In genomic region chr17:81666092-81666341, GRCh38 we compare ENCODE assay signal across 8 cellular contexts. TPM values are rescaled to one million over a fixed set of nuclear protein-coding genes. Genes with fewer than 3 reads are reported as not detected.
A peak's percentile ranks its signal among the peaks of the same experiment; 100 is the strongest.
DNase-seq lines count a peak whose midpoint lies in the region; ATAC-seq and TF ChIP-seq lines count a peak whose summit lies in the region.

No MANE protein-coding gene starts in this region.

- H3K36me3 ChIP-seq in BE2C, result peaks cover 34% of the 10 kb centered on the region
- H3K36me3 ChIP-seq in Peyer's patch, result peaks cover 0 to 26% (median 0%) of the 10 kb centered on the region in 3 donors

- peaks cover 38% of the 10 kb centered on the region for H3K36me3 Mint-ChIP-seq in effector memory CD8-positive, alpha-beta T cell (ENCODE audit: insufficient read depth)
- H3K36me3 Mint-ChIP-seq in naive B cell, result no peaks in the 10 kb centered on the region

- H3K4me1 ChIP-seq in BE2C (no peaks in the 10 kb centered on the region), Peyer's patch (peaks cover 0 to 22% (median 10%) of the 10 kb centered on the region in 4 donors)

- no peaks in the 10 kb centered on the region for H3K27me3 Mint-ChIP-seq in effector memory CD8-positive, alpha-beta T cell
- no peaks in the 10 kb centered on the region for H3K27me3 Mint-ChIP-seq in naive B cell

- peak overlapping the region; percentile 92 to 94 for H3K4me3 Mint-ChIP-seq in effector memory CD8-positive, alpha-beta T cell
- peak overlapping the region; percentile 92 to 98 (median 96) for H3K4me3 Mint-ChIP-seq in naive B cell

- H3K27ac Mint-ChIP-seq in effector memory CD8-positive, alpha-beta T cell, result peak overlapping the region; percentile 86 to 91
- peak overlapping the region in 4 of 6 donors; percentile 85 to 98 (median 94) for H3K27ac Mint-ChIP-seq in naive B cell

- H3K27me3 ChIP-seq in BE2C, result no peaks in the 10 kb centered on the region
- H3K27me3 ChIP-seq in Peyer's patch, result no peaks in the 10 kb centered on the region

- H3K27ac ChIP-seq in Peyer's patch, result peak overlapping the region; percentile 87 to 96 (median 88)

- H3K9me3 ChIP-seq in BE2C, result no peaks in the 10 kb centered on the region
- H3K9me3 ChIP-seq in Peyer's patch, result no peaks in the 10 kb centered on the region

- DNase-seq in BE2C, result no peak
- peak in 1 of 3 donors; percentile 54 for DNase-seq in Peyer's patch
- peak in 1 of 3 experiments; percentile 18 for DNase-seq in effector memory CD8-positive, alpha-beta T cell
- no peak for DNase-seq in naive B cell
- DNase-seq in hippocampal formation (lab: John Stamatoyannopoulos, UW), result no peak
- no peak for DNase-seq in NCI-H1417 treated with DMSO at 0.1 percent for 48 hours (lab: John Stamatoyannopoulos, UW)

- TF ChIP-seq POLR2A in Peyer's patch (IDR thresholded peaks at IDR 0.05), result no peak

- ATAC-seq in GM21526 (IDR thresholded peaks at IDR 0.05; ENCODE audit: low FRiP score, unreplicated experiment) (peak; percentile 23), naive B cell (ENCODE audit: low read depth in 2 of 2) (no peak), HG03469 (IDR thresholded peaks at IDR 0.05; ENCODE audit: unreplicated experiment) (no peak)
- peak; percentile 25 for ATAC-seq in effector memory CD8-positive, alpha-beta T cell (replicated peaks)

- TF ChIP-seq CTCF in BE2C (IDR thresholded peaks at IDR 0.05; ENCODE audit: low read depth, low read length) (no peak), Peyer's patch (IDR thresholded peaks at IDR 0.05) (no peak)

- H3K4me3 ChIP-seq in BE2C (ENCODE audit: low read depth, low read length) (peak overlapping the region; percentile 78), Peyer's patch (peak overlapping the region; percentile 79 to 99 (median 90))

- peaks cover 18 to 21% of the 10 kb centered on the region in 2 donors for H3K4me1 Mint-ChIP-seq in effector memory CD8-positive, alpha-beta T cell (ENCODE audit: low read depth in 2 of 2)
- peaks cover 20 to 39% (median 26%) of the 10 kb centered on the region in 3 donors for H3K4me1 Mint-ChIP-seq in naive B cell

- no peaks in the 10 kb centered on the region for H3K9me3 Mint-ChIP-seq in effector memory CD8-positive, alpha-beta T cell
- no peaks in the 10 kb centered on the region for H3K9me3 Mint-ChIP-seq in naive B cell

RNA-seq across cellular contexts. Expression of gene OXLD1, which starts 0.4 kb away (rescaled TPM):
- polyA plus RNA-seq in BE2C (2012; ENCODE audit: insufficient read depth, insufficient read length, low read depth), result 202 TPM
- 10 to 100 TPM in 3 of 4 donors, 1 to 10 TPM in 1; 1.7 to 55.4 (median 41.9) TPM for total RNA-seq in Peyer's patch
- 10 to 100 TPM; 63.9 to 77.5 (median 69.6) TPM for polyA plus RNA-seq in naive B cell (ENCODE audit: low read depth in 6 of 6)

RNA-seq across cellular contexts. Expression of gene CCDC137, which starts 0.5 kb away (rescaled TPM):
- 66.0 TPM for polyA plus RNA-seq in BE2C (2012; ENCODE audit: insufficient read depth, insufficient read length, low read depth)
- total RNA-seq in Peyer's patch, result 10 to 100 TPM; 13.9 to 27.2 (median 17.0) TPM
- polyA plus RNA-seq in naive B cell (ENCODE audit: low read depth in 6 of 6), result 10 to 100 TPM in 4 of 6 donors, 1 to 10 TPM in 2; 3.2 to 29.4 (median 12.3) TPM

RNA-seq across cellular contexts. Expression of gene PDE6G, which starts 9.7 kb away (rescaled TPM):
- polyA plus RNA-seq in BE2C (2012; ENCODE audit: insufficient read depth, insufficient read length, low read depth), result not detected
- total RNA-seq in Peyer's patch, result not detected
- polyA plus RNA-seq in naive B cell (ENCODE audit: low read depth in 6 of 6), result 10 to 100 TPM in 1 of 6 donors, 1 to 10 TPM in 5; 2.1 to 16.1 (median 5.1) TPM

RNA-seq across cellular contexts. Expression of gene ARL16, which starts 17.6 kb away (rescaled TPM):
- polyA plus RNA-seq in BE2C (2012; ENCODE audit: insufficient read depth, insufficient read length, low read depth), result 101 TPM
- total RNA-seq in Peyer's patch, result 10 to 100 TPM; 33.5 to 45.4 (median 43.4) TPM
- 100 to 1,000 TPM in 1 of 6 donors, 10 to 100 TPM in 5; 32.8 to 101 (median 37.6) TPM for polyA plus RNA-seq in naive B cell (ENCODE audit: low read depth in 6 of 6)

RNA-seq across cellular contexts. Expression of gene HGS, which starts 17.8 kb away (rescaled TPM):
- 393 TPM for polyA plus RNA-seq in BE2C (2012; ENCODE audit: insufficient read depth, insufficient read length, low read depth)
- total RNA-seq in Peyer's patch, result 100 to 1,000 TPM; 118 to 186 (median 171) TPM
- polyA plus RNA-seq in naive B cell (ENCODE audit: low read depth in 6 of 6), result 10 to 100 TPM; 11.3 to 47.6 (median 21.7) TPM

Comparison
In these comparisons a context has a peak if more than half of its experiments do, and no peak if none do; other contexts are left out.
1. ATAC-seq: peak in GM21526 (single experiment) and effector memory CD8-positive, alpha-beta T cell (single experiment); none in naive B cell (0 of 2) and HG03469 (single experiment).